In the genomic region with DNA sequence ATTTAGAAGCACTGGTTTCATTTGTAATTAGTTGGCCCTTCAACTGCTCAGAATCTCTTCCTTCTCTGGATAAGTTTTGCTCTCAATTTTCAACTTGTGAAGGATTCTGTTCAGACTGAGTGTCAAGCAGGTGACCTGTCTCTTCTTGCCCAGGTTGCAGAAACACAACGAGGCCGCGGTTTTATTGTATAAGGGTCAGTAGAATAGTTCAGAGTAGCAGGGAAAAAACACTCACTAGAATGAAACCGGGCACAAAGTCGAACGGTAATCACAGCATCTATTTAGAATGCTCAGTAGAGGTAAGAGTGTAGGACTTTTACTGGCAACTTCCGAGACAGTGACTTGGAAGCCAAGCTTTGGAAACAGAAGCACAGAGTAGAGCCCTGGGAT, we compare ENCODE assay signal across 27 cellular contexts.
"Had no signal": no experiment of that assay in that cellular context is flagged by ENCODE, and none has a peak within 500 bp of the region (broad histone marks: within the 10 kb centered on the region; RNA-seq: fewer than 3 reads in every experiment).

No MANE protein-coding gene starts in this region.

- H3K4me1 ChIP-seq: Peyer's patch, SJSA1 had no signal

- H3K27ac ChIP-seq: RWPE1, SJSA1 had no signal

- H3K9me3 ChIP-seq: Peyer's patch, SJSA1 had no signal

- DNase-seq: activated CD4-positive, alpha-beta T cell treated with anti-CD3 and anti-CD28 coated beads for 4 hours; activated CD8-positive, alpha-beta memory T cell treated with anti-CD3 and anti-CD28 coated beads, Interleukin-2, amount 50 U/mL, for 48 hours; activated CD8-positive, alpha-beta T cell treated with anti-CD3 and anti-CD28 coated beads for 36 hours; activated effector memory CD4-positive, alpha-beta T cell treated with Interleukin-2 at 50 U/mL for 16 hours; activated naive CD4-positive, alpha-beta T cell; activated T-cell treated with anti-CD3 and anti-CD28 coated beads, Interleukin-2, amount 50 U/mL, for 24 hours; aorta; IMR-90; KG1; NCI-H1048; NCI-H146; NCI-H187 treated with DMSO at 0.1 percent for 48 hours; NCI-H2081 treated with DMSO at 0.1 percent for 48 hours; NCI-H2227 treated with DMSO at 0.1 percent for 48 hours; NCI-H526; NCI-H774; NK-92 treated with Interleukin-12 subunit alpha and Interleukin-12 subunit beta, amount 100 ng/mL, for 24 hours; Peyer's patch; SHP77; SW 1271 had no signal

- H3K27ac Mint-ChIP-seq: activated CD8-positive, alpha-beta T cell treated with anti-CD3 and anti-CD28 coated beads for 36 hours; activated naive CD4-positive, alpha-beta T cell treated with anti-CD3 and anti-CD28 coated beads, Interleukin-2, amount 50 U/mL, for 24 hours; activated T-cell treated with anti-CD3 and anti-CD28 coated beads, Interleukin-2, amount 50 U/mL, for 24 hours; activated T-helper 1 cell treated with anti-CD3 and anti-CD28 coated beads, Interleukin-12 subunit alpha, Interleukin-12 subunit beta, Interleukin-2, Interleukin-4 antibody, amounts not matched to agents 30 ng/mL and 10 ng/mL and 1 ng/mL, durations not matched to agents 14 hours and 24 hours and 36 hours had no signal

- H3K36me3 Mint-ChIP-seq: activated naive CD4-positive, alpha-beta T cell treated with anti-CD3 and anti-CD28 coated beads, Interleukin-2, amount 50 U/mL, for 24 hours had no signal

- FAIRE-seq: bronchial epithelial cell had no signal

- H3K27me3 Mint-ChIP-seq: activated CD8-positive, alpha-beta T cell treated with anti-CD3 and anti-CD28 coated beads for 36 hours; activated naive CD4-positive, alpha-beta T cell treated with anti-CD3 and anti-CD28 coated beads, Interleukin-2, amount 50 U/mL, for 24 hours; activated T-cell treated with anti-CD3 and anti-CD28 coated beads, Interleukin-2, amount 50 U/mL, for 24 hours had no signal

- H3K4me3 Mint-ChIP-seq: activated CD8-positive, alpha-beta T cell treated with anti-CD3 and anti-CD28 coated beads for 36 hours; activated naive CD4-positive, alpha-beta T cell treated with anti-CD3 and anti-CD28 coated beads, Interleukin-2, amount 50 U/mL, for 24 hours; activated T-cell treated with anti-CD3 and anti-CD28 coated beads, Interleukin-2, amount 50 U/mL, for 24 hours; activated T-helper 1 cell treated with anti-CD3 and anti-CD28 coated beads, Interleukin-12 subunit alpha, Interleukin-12 subunit beta, Interleukin-2, Interleukin-4 antibody, amounts not matched to agents 30 ng/mL and 10 ng/mL and 1 ng/mL, durations not matched to agents 14 hours and 24 hours and 36 hours had no signal

- H3K36me3 ChIP-seq: Peyer's patch, SJSA1 had no signal

- ATAC-seq: activated CD4-positive, CD25-positive, alpha-beta regulatory T cell treated with anti-CD3 and anti-CD28 coated beads, Interleukin-2, amount 50 U/mL, for 24 hours; activated CD8-positive, alpha-beta T cell treated with anti-CD3 and anti-CD28 coated beads for 36 hours; SK-N-SH treated with all-trans-retinoic acid at 6 μM for 48 hours had no signal

- H3K9me3 Mint-ChIP-seq: activated CD8-positive, alpha-beta T cell treated with anti-CD3 and anti-CD28 coated beads for 36 hours; activated naive CD4-positive, alpha-beta T cell treated with anti-CD3 and anti-CD28 coated beads, Interleukin-2, amount 50 U/mL, for 24 hours; activated T-cell treated with anti-CD3 and anti-CD28 coated beads, Interleukin-2, amount 50 U/mL, for 24 hours; activated T-helper 1 cell treated with anti-CD3 and anti-CD28 coated beads, Interleukin-12 subunit alpha, Interleukin-12 subunit beta, Interleukin-2, Interleukin-4 antibody, amounts not matched to agents 30 ng/mL and 10 ng/mL and 1 ng/mL, durations not matched to agents 14 hours and 24 hours and 36 hours had no signal

- H3K27me3 ChIP-seq: Peyer's patch, SJSA1 had no signal

- H3K4me3 ChIP-seq: Peyer's patch, SJSA1 had no signal
